In the genomic region with DNA sequence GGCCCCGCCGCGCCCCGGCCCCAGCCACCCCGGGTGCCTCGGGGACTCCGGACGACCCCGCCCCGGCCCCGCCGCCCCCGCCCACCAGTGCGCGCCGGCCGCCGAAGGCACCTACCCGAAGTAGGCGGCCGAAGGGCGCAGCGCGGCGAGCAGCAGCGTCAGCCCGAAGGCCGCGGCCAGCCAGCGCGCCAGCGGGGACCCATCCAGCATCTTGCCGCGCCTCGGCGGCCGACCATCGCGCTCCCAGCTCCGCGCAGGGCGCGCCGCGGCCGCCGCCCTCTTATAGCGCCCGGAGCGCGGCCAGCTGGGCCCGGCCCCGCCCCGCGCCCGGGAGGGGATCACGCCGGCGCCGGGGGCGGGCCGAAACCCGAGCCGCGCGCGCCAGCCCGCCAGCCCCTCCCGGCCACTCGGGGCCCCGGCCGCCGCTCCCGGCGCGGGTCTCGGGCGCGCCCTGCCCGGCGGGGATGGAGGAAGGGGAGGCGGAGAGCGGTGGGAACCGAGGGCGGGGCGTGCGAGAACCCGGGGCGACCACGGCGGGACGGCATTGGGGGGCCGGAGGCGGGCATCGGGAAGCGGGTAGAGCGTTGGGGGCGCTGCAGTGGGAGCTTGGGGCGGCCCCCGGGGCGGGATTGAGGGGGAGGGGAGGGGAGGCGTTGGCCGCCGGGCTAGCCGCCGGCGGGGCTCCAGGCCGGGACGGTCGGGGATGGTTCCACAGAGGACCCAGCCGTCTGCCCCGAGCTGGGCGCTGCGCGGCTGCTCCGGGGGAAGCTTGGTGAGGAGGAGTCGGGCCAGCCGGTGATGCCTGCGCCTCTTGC, we compare ENCODE assay signal across 1 cellular context.
TF ChIP-seq lines count a peak whose summit lies in the region.

A gene with protein sequence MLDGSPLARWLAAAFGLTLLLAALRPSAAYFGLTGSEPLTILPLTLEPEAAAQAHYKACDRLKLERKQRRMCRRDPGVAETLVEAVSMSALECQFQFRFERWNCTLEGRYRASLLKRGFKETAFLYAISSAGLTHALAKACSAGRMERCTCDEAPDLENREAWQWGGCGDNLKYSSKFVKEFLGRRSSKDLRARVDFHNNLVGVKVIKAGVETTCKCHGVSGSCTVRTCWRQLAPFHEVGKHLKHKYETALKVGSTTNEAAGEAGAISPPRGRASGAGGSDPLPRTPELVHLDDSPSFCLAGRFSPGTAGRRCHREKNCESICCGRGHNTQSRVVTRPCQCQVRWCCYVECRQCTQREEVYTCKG (minus strand): TSS at position 255 of the 815 bp plus-strand sequence. CDS start 45 bp downstream, at position 210.

TF ChIP-seq in HEK293, 187 proteins besides CTCF, POLR2A, EP300 and RAD21 (continued from another document):
- peak; percentile 47; the same call in 1 of the 2 replicates for TF ChIP-seq ZNF561 (tag by site-specific recombination; IDR thresholded peaks at IDR 0.05; ENCODE audit: borderline replicate concordance)
- no peak for TF ChIP-seq FEZF1 (tag by site-specific recombination; IDR thresholded peaks at IDR 0.05)
- peak; percentile 89 for TF ChIP-seq ZBTB8A (tag by site-specific recombination; IDR thresholded peaks at IDR 0.05)
- TF ChIP-seq ZNF776 (tag by site-specific recombination; IDR thresholded peaks at IDR 0.05; ENCODE audit: borderline replicate concordance), result no peak
- TF ChIP-seq ZNF548 (tag by site-specific recombination; IDR thresholded peaks at IDR 0.05), result no peak
- TF ChIP-seq ZNF16 (tag by site-specific recombination; IDR thresholded peaks at IDR 0.05; ENCODE audit: low read depth), result no peak
- no peak for TF ChIP-seq ZBTB44 (tag by site-specific recombination; IDR thresholded peaks at IDR 0.05)
- TF ChIP-seq ZNF645 (tag by site-specific recombination; IDR thresholded peaks at IDR 0.05), result no peak
- TF ChIP-seq, protein P1, sequence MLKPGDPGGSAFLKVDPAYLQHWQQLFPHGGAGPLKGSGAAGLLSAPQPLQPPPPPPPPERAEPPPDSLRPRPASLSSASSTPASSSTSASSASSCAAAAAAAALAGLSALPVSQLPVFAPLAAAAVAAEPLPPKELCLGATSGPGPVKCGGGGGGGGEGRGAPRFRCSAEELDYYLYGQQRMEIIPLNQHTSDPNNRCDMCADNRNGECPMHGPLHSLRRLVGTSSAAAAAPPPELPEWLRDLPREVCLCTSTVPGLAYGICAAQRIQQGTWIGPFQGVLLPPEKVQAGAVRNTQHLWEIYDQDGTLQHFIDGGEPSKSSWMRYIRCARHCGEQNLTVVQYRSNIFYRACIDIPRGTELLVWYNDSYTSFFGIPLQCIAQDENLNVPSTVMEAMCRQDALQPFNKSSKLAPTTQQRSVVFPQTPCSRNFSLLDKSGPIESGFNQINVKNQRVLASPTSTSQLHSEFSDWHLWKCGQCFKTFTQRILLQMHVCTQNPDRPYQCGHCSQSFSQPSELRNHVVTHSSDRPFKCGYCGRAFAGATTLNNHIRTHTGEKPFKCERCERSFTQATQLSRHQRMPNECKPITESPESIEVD (tag by site-specific recombination; IDR thresholded peaks at IDR 0.05), result no peak
- no peak for TF ChIP-seq ZNF48 (tag by site-specific recombination; IDR thresholded peaks at IDR 0.05)
- no peak for TF ChIP-seq HOXA7 (CRISPR knock-in tag; IDR thresholded peaks at IDR 0.05; ENCODE audit: borderline replicate concordance)
- TF ChIP-seq ZNF677 (tag by site-specific recombination; IDR thresholded peaks at IDR 0.05), result no peak
- TF ChIP-seq ZSCAN30 (tag by site-specific recombination; IDR thresholded peaks at IDR 0.05), result peak; percentile 28
- peak; percentile 73 for TF ChIP-seq KLF16 (tag by site-specific recombination; IDR thresholded peaks at IDR 0.05)
- no peak for TF ChIP-seq GFI1B (tag by site-specific recombination; IDR thresholded peaks at IDR 0.05)
- no peak for TF ChIP-seq ZNF658 (tag by site-specific recombination; IDR thresholded peaks at IDR 0.05)
- TF ChIP-seq ZNF350 (tag by site-specific recombination; IDR thresholded peaks at IDR 0.05), result no peak
- TF ChIP-seq ZNF239 (tag by site-specific recombination; IDR thresholded peaks at IDR 0.05), result no peak
